ENCODE assay signal across 9 cellular contexts in the genomic region with DNA sequence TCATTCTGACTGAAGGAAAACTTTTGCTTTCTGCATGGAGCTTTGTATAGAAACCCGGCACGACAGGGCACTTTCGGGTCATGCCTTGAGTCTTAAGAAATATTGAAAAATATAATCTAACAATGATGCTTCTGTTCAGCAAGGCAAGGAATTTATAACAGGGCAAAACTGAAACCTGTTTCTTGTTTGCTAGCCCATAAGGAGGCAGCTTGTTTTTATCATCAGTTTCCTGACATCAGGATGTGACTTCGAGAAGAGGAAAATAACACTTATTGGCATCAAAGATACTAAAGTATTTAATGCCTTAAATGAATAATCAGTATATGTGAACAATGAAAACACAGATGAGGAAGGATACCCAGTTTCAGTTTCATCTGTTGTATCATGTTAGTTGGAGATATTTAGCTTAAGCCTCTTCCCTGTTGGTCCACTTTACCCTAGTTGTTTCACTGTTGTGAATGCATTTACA.
DNase-seq lines count a peak whose midpoint lies in the region; ATAC-seq and TF ChIP-seq lines count a peak whose summit lies in the region.
"Had no signal": no experiment of that assay in that cellular context is flagged by ENCODE, and none has a peak within 500 bp of the region (broad histone marks: within the 10 kb centered on the region; RNA-seq: fewer than 3 reads in every experiment).

No MANE protein-coding gene starts in this region.

- no peak for TF ChIP-seq CTCF in transverse colon (IDR thresholded peaks at IDR 0.05)

- no peak overlapping the region for H3K4me3 Mint-ChIP-seq in activated T-cell treated with anti-CD3 and anti-CD28 coated beads, Interleukin-2, amount 50 U/mL, for 4 hours
- H3K4me3 Mint-ChIP-seq: endodermal cell had no signal

- H3K18ac ChIP-seq in mesenchymal stem cell (ENCODE audit: low read depth in 1 of 2, low read length in 2 of 2), result no peak overlapping the region

- peaks cover 17% of the 10 kb centered on the region for H3K36me3 Mint-ChIP-seq in activated T-cell treated with anti-CD3 and anti-CD28 coated beads, Interleukin-2, amount 50 U/mL, for 4 hours (ENCODE audit: insufficient read depth)

- TF ChIP-seq POLR2A in transverse colon (IDR thresholded peaks at IDR 0.05), result no peak

- H4K91ac ChIP-seq in mesenchymal stem cell (ENCODE audit: low read length), result no peak overlapping the region

- peaks cover 12% of the 10 kb centered on the region for H3K79me1 ChIP-seq in mesenchymal stem cell (replicated peaks; ENCODE audit: low read length, poor library complexity, severe bottlenecking)

- H3K4me1 ChIP-seq in mesenchymal stem cell (ENCODE audit: control insufficient read depth, insufficient read depth, low read depth, low read length) (no peaks in the 10 kb centered on the region), transverse colon (peaks cover 0 to 13% (median 5%) of the 10 kb centered on the region in 4 donors)

- no peak overlapping the region for H3K4ac ChIP-seq in mesenchymal stem cell (ENCODE audit: low read depth in 1 of 2, low read length in 2 of 2)

- H2BK15ac ChIP-seq in mesenchymal stem cell (ENCODE audit: low read depth, poor library complexity, severe bottlenecking), result no peak overlapping the region

- H3K27me3 Mint-ChIP-seq in activated T-cell treated with anti-CD3 and anti-CD28 coated beads, Interleukin-2, amount 50 U/mL, for 4 hours (ENCODE audit: low read depth), result no peaks in the 10 kb centered on the region

- peak; percentile 51 for DNase-seq in OCI-M1 (lab: John Stamatoyannopoulos, UW)
- DNase-seq in mesenchymal stem cell, result peak; percentile 22
- DNase-seq in HCEC 1CT, result no peak
- DNase-seq in activated T-cell treated with anti-CD3 and anti-CD28 coated beads, Interleukin-2, amount 50 U/mL, for 4 hours, result no peak
- DNase-seq in transverse colon, result no peak
- DNase-seq: endodermal cell had no signal

- no peak overlapping the region for H2BK12ac ChIP-seq in mesenchymal stem cell (ENCODE audit: low read length in 2 of 2)

- no peak overlapping the region for H2AFZ ChIP-seq in mesenchymal stem cell (ENCODE audit: low read depth, low read length)

- no peak overlapping the region for H2BK120ac ChIP-seq in mesenchymal stem cell (ENCODE audit: low read depth, low read length)

- H3K36me3 ChIP-seq in mesenchymal stem cell (ENCODE audit: control insufficient read depth in 1 of 2, insufficient read depth in 2 of 2, low read depth in 1 of 2, low read length in 2 of 2) (no peaks in the 10 kb centered on the region), transverse colon (no peaks in the 10 kb centered on the region)

- H2BK5ac ChIP-seq in mesenchymal stem cell (ENCODE audit: low read depth, low read length, poor library complexity, severe bottlenecking), result no peak overlapping the region

- H3K4me1 Mint-ChIP-seq in activated T-cell treated with anti-CD3 and anti-CD28 coated beads, Interleukin-2, amount 50 U/mL, for 4 hours (ENCODE audit: low read depth), result peaks cover 21% of the 10 kb centered on the region

- H2AK5ac ChIP-seq in mesenchymal stem cell (ENCODE audit: low read length, severe bottlenecking), result no peak overlapping the region

- H3K9me3 ChIP-seq in mesenchymal stem cell (ENCODE audit: control insufficient read depth, low read length) (no peaks in the 10 kb centered on the region), transverse colon (no peaks in the 10 kb centered on the region)

- intact Hi-C loops in transverse colon (cut with DNase I; ENCODE audit: low total_unique reads), result no loop called here

- 89% methylated on average over 3 of the region's 4 CpGs for WGBS in mesenchymal stem cell
- WGBS in transverse colon (ENCODE audit: low coverage in 1 of 2), 2 donors, result 17 to 26% methylated on average over 4 of the region's 4 CpGs

- no peak overlapping the region for H3K4me2 ChIP-seq in mesenchymal stem cell (ENCODE audit: low read length, poor library complexity, severe bottlenecking)

- no peak overlapping the region for H3K23ac ChIP-seq in mesenchymal stem cell (ENCODE audit: low read length in 2 of 2)

- peak; percentile 68 for ATAC-seq in GM19043 (IDR thresholded peaks at IDR 0.05; ENCODE audit: low read depth, unreplicated experiment)
- ATAC-seq in HG02642 (IDR thresholded peaks at IDR 0.05; ENCODE audit: poor library complexity, unreplicated experiment), result peak; percentile 65
- ATAC-seq in activated T-cell treated with anti-CD3 and anti-CD28 coated beads, Interleukin-2, amount 50 U/mL, for 4 hours, result no peak

- H3K27ac ChIP-seq in mesenchymal stem cell (ENCODE audit: low read length, poor library complexity, severe bottlenecking) (no peak overlapping the region), transverse colon (no peak overlapping the region)
- H3K27ac ChIP-seq: HL-60 had no signal

- in situ Hi-C loops in transverse colon (cut with MboI; ENCODE audit: low pct_ligation_motif_present in 1 of 4, low pct_unique_long_range_greater_than_20kb in 1 of 4, low sequenced_read_pairs in 3 of 4), result no loop called here

- H4K8ac ChIP-seq in mesenchymal stem cell (ENCODE audit: low read length), result no peak overlapping the region

- H3K9ac ChIP-seq in mesenchymal stem cell (ENCODE audit: low read length), result peak overlapping the region; percentile 66

- no peak overlapping the region for H3K14ac ChIP-seq in mesenchymal stem cell (ENCODE audit: low read length in 2 of 2)

- H3K4me3 ChIP-seq in mesenchymal stem cell (ENCODE audit: insufficient read depth in 1 of 2, low read depth in 1 of 2, low read length in 2 of 2), result peak overlapping the region in 1 of 2 experiments; percentile 30
- no peak overlapping the region for H3K4me3 ChIP-seq in transverse colon

- no peak for TF ChIP-seq EP300 in transverse colon (IDR thresholded peaks at IDR 0.05; ENCODE audit: low read depth)

- no peaks in the 10 kb centered on the region for H3K9me3 Mint-ChIP-seq in activated T-cell treated with anti-CD3 and anti-CD28 coated beads, Interleukin-2, amount 50 U/mL, for 4 hours

- H3K27me3 ChIP-seq in mesenchymal stem cell (ENCODE audit: control insufficient read depth in 1 of 2, insufficient read depth in 1 of 2, low read length in 2 of 2), result no peaks in the 10 kb centered on the region
- no peaks in the 10 kb centered on the region for H3K27me3 ChIP-seq in transverse colon

Comparison
In these comparisons a context has a peak if more than half of its experiments do, and no peak if none do; other contexts are left out.
1. ATAC-seq: peak in GM19043 (single experiment) and HG02642 (single experiment); none in activated T-cell treated with anti-CD3 and anti-CD28 coated beads, Interleukin-2, amount 50 U/mL, for 4 hours (0 of 2).
2. DNase-seq: peak in OCI-M1 (single experiment) and mesenchymal stem cell (single experiment); none in HCEC 1CT (single experiment), activated T-cell treated with anti-CD3 and anti-CD28 coated beads, Interleukin-2, amount 50 U/mL, for 4 hours (single experiment) and transverse colon (single experiment).